18 cellular contexts compared by ENCODE assay signal in genomic region chr5:83701886-83702285, GRCh38. TPM values are rescaled to one million over a fixed set of nuclear protein-coding genes. Genes with fewer than 3 reads are reported as not detected.
"Had no signal": no experiment of that assay in that cellular context is flagged by ENCODE, and none has a peak within 500 bp of the region (broad histone marks: within the 10 kb centered on the region; RNA-seq: fewer than 3 reads in every experiment).

No MANE protein-coding gene starts in this region.

- H2AFZ ChIP-seq: neural progenitor cell had no signal

- DNase-seq: activated CD4-positive, alpha-beta T cell treated with anti-CD3 and anti-CD28 coated beads for 48 hours; activated CD8-positive, alpha-beta memory T cell treated with anti-CD3 and anti-CD28 coated beads for 24 hours; activated gamma-delta T cell treated with Interleukin-2 at 50 U/mL for 16 hours; amygdala; body of pancreas; effector CD8-positive, alpha-beta T cell; gastrocnemius medialis; heart left ventricle; left cardiac atrium; lower lobe of right lung; midbrain; ovary; spleen; stimulated activated CD4-positive, alpha-beta T cell treated with anti-CD3 and anti-CD28 coated beads, Interleukin-1b, Interleukin-23, amount 100 ng/mL, for 48 hours; T-helper 17 cell had no signal

- H3K9ac ChIP-seq: neural progenitor cell had no signal

- H3K4me3 ChIP-seq: body of pancreas, gastrocnemius medialis, heart left ventricle, lower lobe of right lung, neural progenitor cell, ovary, spleen had no signal

- H3K36me3 ChIP-seq: gastrocnemius medialis, heart left ventricle, lower lobe of right lung, neural progenitor cell, ovary, spleen had no signal

- H3K4me2 ChIP-seq: neural progenitor cell had no signal

- H3K9me3 ChIP-seq: body of pancreas, gastrocnemius medialis, lower lobe of right lung, ovary had no signal

- H3K27me3 ChIP-seq: body of pancreas, heart left ventricle, neural progenitor cell, ovary, spleen had no signal

- H3K4me1 ChIP-seq: body of pancreas, gastrocnemius medialis, heart left ventricle, lower lobe of right lung, neural progenitor cell, spleen had no signal

- H3K27ac ChIP-seq: body of pancreas, gastrocnemius medialis, heart left ventricle, lower lobe of right lung, neural progenitor cell, ovary, spleen had no signal

RNA-seq across cellular contexts. Expression of gene HAPLN1, which starts 18.8 kb away (rescaled TPM):
- total RNA-seq: body of pancreas, endothelial cell of umbilical vein, gastrocnemius medialis, ovary, sciatic nerve, spleen, T-helper 17 cell had no signal
- polyA plus RNA-seq: spleen had no signal
